Comparison of ENCODE assay signal across 9 cellular contexts in genomic region chr2:7118606-7119503, GRCh38.
DNase-seq lines count a peak whose midpoint lies in the region; ATAC-seq and TF ChIP-seq lines count a peak whose summit lies in the region.
"Had no signal": no experiment of that assay in that cellular context is flagged by ENCODE, and none has a peak within 500 bp of the region (broad histone marks: within the 10 kb centered on the region; RNA-seq: fewer than 3 reads in every experiment).

No MANE protein-coding gene starts in this region.

- TF ChIP-seq CTCF in SK-N-SH (IDR thresholded peaks at IDR 0.05) (peak; percentile 84), glutamatergic neuron (IDR thresholded peaks at IDR 0.05; ENCODE audit: partially characterized antibody, unreplicated experiment) (peak; percentile 48), tibial nerve (IDR thresholded peaks at IDR 0.05) (peak in 4 of 5 experiments; percentile 22 to 43 (median 24))
- TF ChIP-seq CTCF in CD4-positive, alpha-beta T cell (IDR thresholded peaks at IDR 0.05) = no peak

- no peaks in the 10 kb centered on the region for H3K9me3 ChIP-seq in SK-N-SH
- peaks cover 0 to 8% (median 2%) of the 10 kb centered on the region in 4 donors for H3K9me3 ChIP-seq in tibial nerve
- H3K9me3 ChIP-seq in CD4-positive, alpha-beta T cell (ENCODE audit: control insufficient read depth, low read length) = no peaks in the 10 kb centered on the region

- 0 out of 2 replicates have a peak overlapping the region, but pooled peaks have one; percentile 3 for H2AFZ ChIP-seq in SK-N-SH (ENCODE audit: low read depth)

- no peak overlapping the region for H3K27ac Mint-ChIP-seq in glutamatergic neuron (ENCODE audit: unreplicated experiment)
- H3K27ac Mint-ChIP-seq in CD4-positive, alpha-beta T cell = no peak overlapping the region
- H3K27ac Mint-ChIP-seq: stimulated activated naive B cell treated with anti-CD40 and anti-IgM and Interleukin-4, amounts not matched to agents 10 μg/mL and 1 μg/mL and 100 μg/mL, for 72 hours had no signal

- intact Hi-C loops in CD4-positive, alpha-beta T cell (cut with DNase I, micrococcal nuclease) = no loop called here

- ATAC-seq in GM21390 (IDR thresholded peaks at IDR 0.05; ENCODE audit: unreplicated experiment) = no peak
- no peak for ATAC-seq in CD4-positive, alpha-beta T cell (ENCODE audit: poor library complexity)
- no peak for ATAC-seq in activated CD4-positive, CD25-positive, alpha-beta regulatory T cell treated with anti-CD3 and anti-CD28 coated beads, Interleukin-2, amount 50 U/mL, for 24 hours

- DNase-seq in D341Med (ENCODE audit: low spot score) (peak; percentile 54), HT-29 (ENCODE audit: low spot score) (peak; percentile 14), SK-N-SH (peak; percentile 73), glutamatergic neuron (peak; percentile 44), tibial nerve (ENCODE audit: low spot score in 2 of 2) (peak in 1 of 2 donors; percentile 18)
- DNase-seq in CD4-positive, alpha-beta T cell = no peak
- DNase-seq: stimulated activated naive B cell treated with anti-CD40 and anti-IgM and Interleukin-4, amounts not matched to agents 10 μg/mL and 1 μg/mL and 100 μg/mL, for 72 hours had no signal

- CTCF ChIA-PET in SK-N-SH (lab: Yijun Ruan, JAX) = interaction anchor here (0.6 to 5.1 kb wide), 24 partner anchors 10 to 1708 kb away, joined by 3 to 55 read pairs (median 3); no protein-coding TSS in a partner anchor
- CTCF ChIA-PET in CD4-positive, alpha-beta T cell (lab: Charles Lee) = no interaction called here

- peaks cover 8% of the 10 kb centered on the region for H3K36me3 Mint-ChIP-seq in glutamatergic neuron (ENCODE audit: unreplicated experiment)
- H3K36me3 Mint-ChIP-seq in CD4-positive, alpha-beta T cell (ENCODE audit: low read depth) = peaks cover 21% of the 10 kb centered on the region

- H3K9me2 ChIP-seq in SK-N-SH = no peaks in the 10 kb centered on the region

- H3K4me3 ChIP-seq in SK-N-SH (ENCODE audit: low read depth in 2 of 2, low read length in 1 of 2) (no peak overlapping the region), tibial nerve (no peak overlapping the region)

- H3K9ac ChIP-seq in SK-N-SH = no peak overlapping the region

- H3K4me2 ChIP-seq in SK-N-SH = no peak overlapping the region

- POLR2A ChIA-PET in SK-N-SH (lab: Yijun Ruan, JAX) = interaction anchor here (0.6 kb wide), 1 partner anchor 73 kb away, joined by 3 read pairs; no protein-coding TSS in a partner anchor
- POLR2A ChIA-PET in CD4-positive, alpha-beta T cell (lab: Charles Lee) = no interaction called here

- peaks cover 4% of the 10 kb centered on the region for H3K9me3 Mint-ChIP-seq in glutamatergic neuron (ENCODE audit: unreplicated experiment)
- H3K9me3 Mint-ChIP-seq in CD4-positive, alpha-beta T cell = peaks cover 2% of the 10 kb centered on the region

- peaks cover 21% of the 10 kb centered on the region for H3K4me1 Mint-ChIP-seq in glutamatergic neuron (ENCODE audit: low read depth, unreplicated experiment)
- no peaks in the 10 kb centered on the region for H3K4me1 Mint-ChIP-seq in CD4-positive, alpha-beta T cell (ENCODE audit: low read depth)
- H3K4me1 Mint-ChIP-seq: stimulated activated naive B cell treated with anti-CD40 and anti-IgM and Interleukin-4, amounts not matched to agents 10 μg/mL and 1 μg/mL and 100 μg/mL, for 72 hours had no signal

- no peak for TF ChIP-seq POLR2A in tibial nerve (IDR thresholded peaks at IDR 0.05)

- peaks cover 3% of the 10 kb centered on the region for H3K27me3 Mint-ChIP-seq in glutamatergic neuron (ENCODE audit: unreplicated experiment)
- no peaks in the 10 kb centered on the region for H3K27me3 Mint-ChIP-seq in CD4-positive, alpha-beta T cell

- H3K27ac ChIP-seq in SK-N-SH (ENCODE audit: low read depth in 2 of 2, low read length in 1 of 2) = no peak overlapping the region
- no peak overlapping the region for H3K27ac ChIP-seq in tibial nerve
- H3K27ac ChIP-seq in CD4-positive, alpha-beta T cell (ENCODE audit: low read depth, low read length) = no peak overlapping the region

- peak; percentile 89 for TF ChIP-seq RAD21 in SK-N-SH (IDR thresholded peaks at IDR 0.05; ENCODE audit: low read length)

- H3K27me3 ChIP-seq in SK-N-SH (ENCODE audit: insufficient read depth) (no peaks in the 10 kb centered on the region), tibial nerve (no peaks in the 10 kb centered on the region)
- no peaks in the 10 kb centered on the region for H3K27me3 ChIP-seq in CD4-positive, alpha-beta T cell (ENCODE audit: control insufficient read depth, insufficient read depth, low read length)

- no peak for TF ChIP-seq EP300 in SK-N-SH (IDR thresholded peaks at IDR 0.05; ENCODE audit: borderline replicate concordance in 1 of 2, low read depth in 1 of 2, low read length in 1 of 2)
- no peak for TF ChIP-seq EP300 in tibial nerve (IDR thresholded peaks at IDR 0.05)

- no peaks in the 10 kb centered on the region for H4K20me1 ChIP-seq in SK-N-SH (ENCODE audit: insufficient read depth)

- 61% methylated on average over 9 of the region's 9 CpGs for WGBS in SK-N-SH (ENCODE audit: low lambda C conversion rate)
- WGBS in tibial nerve, 2 donors = 53 to 57% methylated on average over 9 of the region's 9 CpGs

- H3K4me3 Mint-ChIP-seq in glutamatergic neuron (ENCODE audit: unreplicated experiment) = peak overlapping the region; percentile 8
- H3K4me3 Mint-ChIP-seq in CD4-positive, alpha-beta T cell = no peak overlapping the region
- H3K4me3 Mint-ChIP-seq: stimulated activated naive B cell treated with anti-CD40 and anti-IgM and Interleukin-4, amounts not matched to agents 10 μg/mL and 1 μg/mL and 100 μg/mL, for 72 hours had no signal

- H3K36me3 ChIP-seq in SK-N-SH (replicated peaks in 1 of 2; ENCODE audit: control insufficient read depth in 1 of 2, insufficient read depth in 2 of 2, low read length in 1 of 2) = no peaks in the 10 kb centered on the region
- H3K36me3 ChIP-seq in tibial nerve = no peaks in the 10 kb centered on the region

- H3K4me1 ChIP-seq in SK-N-SH (ENCODE audit: control insufficient read depth in 1 of 2, insufficient read depth in 2 of 2, low read depth in 1 of 2, low read length in 1 of 2) = peaks cover 0 to 5% of the 10 kb centered on the region in 2 experiments; a peak in 2 of 4 replicates
- peaks cover 0 to 5% (median 0%) of the 10 kb centered on the region in 4 donors for H3K4me1 ChIP-seq in tibial nerve

- H3F3A ChIP-seq in SK-N-SH (replicated peaks; ENCODE audit: insufficient read depth) = no peaks in the 10 kb centered on the region

- no peaks in the 10 kb centered on the region for H3K79me2 ChIP-seq in SK-N-SH (ENCODE audit: insufficient read depth)

TF ChIP-seq in SK-N-SH, 30 proteins besides CTCF, POLR2A, EP300 and RAD21:
- TF ChIP-seq SMC3 (IDR thresholded peaks at IDR 0.05; ENCODE audit: low read depth, low read length) (peak; percentile 71), MEF2A (IDR thresholded peaks at IDR 0.05; ENCODE audit: borderline replicate concordance, low read depth) (no peak)

Comparison
In these comparisons a context has a peak if more than half of its experiments do, and no peak if none do; other contexts are left out.
1. DNase-seq: peak in D341Med (single experiment), HT-29 (single experiment), SK-N-SH (single experiment) and glutamatergic neuron (single experiment); none in CD4-positive, alpha-beta T cell (0 of 10).